21 cellular contexts compared by ENCODE assay signal in the genomic region with DNA sequence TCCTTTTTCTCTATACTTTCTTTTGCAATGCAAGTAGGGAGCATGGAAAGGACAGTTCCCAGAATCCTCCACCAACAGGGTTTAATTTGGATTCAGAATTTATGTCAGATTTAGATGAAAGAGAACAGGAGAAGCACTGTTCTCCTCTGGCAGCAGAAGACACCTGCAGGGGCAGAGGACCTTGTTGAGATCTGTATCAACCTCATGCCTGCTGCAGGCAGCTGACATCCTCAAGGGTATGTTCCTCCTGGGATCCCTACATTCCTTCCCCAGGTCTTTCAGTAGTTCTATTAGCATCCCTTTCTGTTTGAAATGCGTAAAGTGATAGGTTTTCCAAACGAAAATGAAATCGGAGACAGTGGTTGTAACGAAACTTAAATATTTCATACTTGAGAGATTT. TPM values are rescaled to one million over a fixed set of nuclear protein-coding genes. Genes with fewer than 3 reads are reported as not detected.
DNase-seq lines count a peak whose midpoint lies in the region; ATAC-seq, FAIRE-seq and TF ChIP-seq lines count a peak whose summit lies in the region.
"Had no signal": no experiment of that assay in that cellular context is flagged by ENCODE, and none has a peak within 500 bp of the region (broad histone marks: within the 10 kb centered on the region; RNA-seq: fewer than 3 reads in every experiment).

No MANE protein-coding gene starts in this region.

- no peak overlapping the region for H3K4me2 ChIP-seq in DND-41 (ENCODE audit: insufficient read depth, low read length)
- H3K4me2 ChIP-seq in KMS-11, result peak overlapping the region; percentile 22; the same call in 1 of the 2 replicates
- no peak overlapping the region for H3K4me2 ChIP-seq in OCI-LY3 (ENCODE audit: low read length)
- H3K4me2 ChIP-seq in GM12878 (ENCODE audit: control insufficient read depth, insufficient read depth), result no peak overlapping the region
- no peak overlapping the region for H3K4me2 ChIP-seq in osteoblast (ENCODE audit: insufficient read depth, low read length)
- H3K4me2 ChIP-seq: BLaER1 had no signal

- in situ Hi-C loops in GM12878 (cut with MboI), result no loop called here

- BruUV-seq in GM12878 (replicated peaks; lab: Mats Ljungman, UMichigan), result no TSS peak

- WGBS in GM12878 (ENCODE audit: insufficient coverage, insufficient replicate concordance, low lambda C conversion rate, missing lambda C conversion rate), result 30% methylated on average over 4 of the region's 4 CpGs

- RAD21 ChIA-PET in GM12878 (lab: Charles Lee; ENCODE audit: unreplicated experiment), result no interaction called here

- TF ChIP-seq RAD21 in GM12878 (IDR thresholded peaks at IDR 0.05; ENCODE audit: insufficient read depth, low read depth, low read length), result no peak

- H3K9ac ChIP-seq in DND-41 (ENCODE audit: low read depth, low read length) (no peak overlapping the region), KMS-11 (no peak overlapping the region), OCI-LY3 (ENCODE audit: low read length) (no peak overlapping the region), GM12878 (ENCODE audit: control insufficient read depth, insufficient read depth, low read length) (no peak overlapping the region)
- H3K9ac ChIP-seq: BLaER1 had no signal

- TF ChIP-seq POLR2A in GM12878 (IDR thresholded peaks at IDR 0.05; ENCODE audit: low read depth, low read length), result no peak

- DNase-seq in DND-41, result no peak
- no peak for DNase-seq in GM12878 (ENCODE audit: low read depth, low spot score)
- no peak for DNase-seq in NCI-H1694 (lab: John Stamatoyannopoulos, UW)
- DNase-seq in CD1c-positive myeloid dendritic cell (ENCODE audit: extremely low spot score), result no peak
- DNase-seq in osteoblast (ENCODE audit: insufficient read length, low spot score, missing footprints), result no peak
- no peak for DNase-seq in stimulated activated CD4-positive, alpha-beta T cell treated with anti-CD3 and anti-CD28 coated beads, Interleukin-2, amount 100 ng/mL, for 48 hours
- DNase-seq: CD4-positive, alpha-beta T cell; CD8-positive, alpha-beta memory T cell; DMS53; DMS79 treated with DMSO at 0.1 percent for 48 hours; GOT3; HFFc6 had no signal

- POLR2A ChIA-PET in GM12878 (lab: Charles Lee), result no interaction called here

- CTCF ChIA-PET in GM12878 (lab: Yijun Ruan, JAX), result no interaction called here

- no peaks in the 10 kb centered on the region for H3K36me3 ChIP-seq in DND-41 (ENCODE audit: insufficient read depth, low read length)
- H3K36me3 ChIP-seq in KMS-11 (ENCODE audit: insufficient read depth), result no peaks in the 10 kb centered on the region
- no peaks in the 10 kb centered on the region for H3K36me3 ChIP-seq in OCI-LY3 (replicated peaks; ENCODE audit: low read depth, low read length)
- H3K36me3 ChIP-seq in GM12878 (ENCODE audit: control insufficient read depth in 2 of 2, insufficient read depth in 2 of 2, low read length in 1 of 2), result no peaks in the 10 kb centered on the region
- no peaks in the 10 kb centered on the region for H3K36me3 ChIP-seq in osteoblast (ENCODE audit: insufficient read depth, low read length)
- H3K36me3 ChIP-seq: BLaER1, HAP-1 had no signal

- ATAC-seq in DND-41 (ENCODE audit: insufficient read depth, low read depth), result peak; percentile 52; the same call in 1 of the 3 replicates
- ATAC-seq in GM12878, result no peak

- no peaks in the 10 kb centered on the region for H3K79me2 ChIP-seq in DND-41 (ENCODE audit: insufficient read depth, low read length)
- H3K79me2 ChIP-seq in KMS-11 (ENCODE audit: insufficient read depth, low read depth), result no peaks in the 10 kb centered on the region
- H3K79me2 ChIP-seq in OCI-LY3 (ENCODE audit: low read length), result no peaks in the 10 kb centered on the region
- H3K79me2 ChIP-seq in GM12878 (ENCODE audit: control insufficient read depth, insufficient read depth, low read length), result no peaks in the 10 kb centered on the region
- no peaks in the 10 kb centered on the region for H3K79me2 ChIP-seq in osteoblast (ENCODE audit: insufficient read depth, low read length)

- TF ChIP-seq CTCF in DND-41 (IDR thresholded peaks at IDR 0.05; ENCODE audit: borderline replicate concordance, extremely low read depth, low read length, poor library complexity, severe bottlenecking) (no peak), KMS-11 (conservative IDR thresholded peaks at IDR 0.05; ENCODE audit: low read depth, low read length) (no peak), OCI-LY3 (IDR thresholded peaks at IDR 0.05; ENCODE audit: low read depth, low read length) (no peak), GM12878 (IDR thresholded peaks at IDR 0.05 in 2 of 3, conservative IDR thresholded peaks at IDR 0.05 in 1 of 3; ENCODE audit: control insufficient read depth in 2 of 3, extremely low read depth in 1 of 3, insufficient read depth in 1 of 3, low read depth in 3 of 3, low read length in 3 of 3) (no peak), osteoblast (IDR thresholded peaks at IDR 0.05; ENCODE audit: extremely low read depth, low read depth, low read length) (no peak)

- no peaks in the 10 kb centered on the region for H4K20me1 ChIP-seq in DND-41 (ENCODE audit: insufficient read depth, low read length)
- H4K20me1 ChIP-seq in KMS-11 (ENCODE audit: insufficient read depth), result no peaks in the 10 kb centered on the region
- H4K20me1 ChIP-seq in OCI-LY3 (ENCODE audit: insufficient read depth, low read length), result no peaks in the 10 kb centered on the region
- H4K20me1 ChIP-seq in GM12878 (ENCODE audit: control insufficient read depth, insufficient read depth), result no peaks in the 10 kb centered on the region
- H4K20me1 ChIP-seq in osteoblast (ENCODE audit: insufficient read depth, low read length), result no peaks in the 10 kb centered on the region
- H4K20me1 ChIP-seq: BLaER1 had no signal

- no peaks in the 10 kb centered on the region for H3K9me3 ChIP-seq in DND-41 (ENCODE audit: insufficient read depth, low read length, severe bottlenecking)
- peaks cover 3% of the 10 kb centered on the region; the same call in 1 of the 2 replicates for H3K9me3 ChIP-seq in OCI-LY3 (ENCODE audit: insufficient read depth, low read length)
- no peaks in the 10 kb centered on the region; the same call in 2 of the 3 replicates for H3K9me3 ChIP-seq in GM12878 (replicated peaks; ENCODE audit: control insufficient read depth, insufficient read depth, low read length)
- no peaks in the 10 kb centered on the region for H3K9me3 ChIP-seq in osteoblast (ENCODE audit: low read depth, low read length)
- H3K9me3 ChIP-seq: BLaER1, HAP-1 had no signal

- SMC1A ChIA-PET in GM12878 (lab: Charles Lee; ENCODE audit: uncharacterized antibody, unreplicated experiment), result no interaction called here

- no peak for FAIRE-seq in GM12878 (lab: Jason Lieb, UNC)
- FAIRE-seq: A204.1, G401.6, H54 had no signal

- H3K27ac ChIP-seq in DND-41 (ENCODE audit: low read length), result no peak overlapping the region
- H3K27ac ChIP-seq in KMS-11, result no peak overlapping the region
- no peak overlapping the region for H3K27ac ChIP-seq in OCI-LY3 (ENCODE audit: low read length)
- no peak overlapping the region for H3K27ac ChIP-seq in GM12878 (ENCODE audit: control insufficient read depth, insufficient read depth)
- H3K27ac ChIP-seq in osteoblast (ENCODE audit: low read depth, low read length), result no peak overlapping the region
- H3K27ac ChIP-seq: 22Rv1, BLaER1, C4-2B had no signal

- H3K4me1 ChIP-seq in DND-41 (ENCODE audit: insufficient read depth, low read length), result no peaks in the 10 kb centered on the region
- peaks cover 56% of the 10 kb centered on the region for H3K4me1 ChIP-seq in KMS-11 (ENCODE audit: low read depth, poor library complexity, severe bottlenecking)
- H3K4me1 ChIP-seq in OCI-LY3 (ENCODE audit: low read length), result no peaks in the 10 kb centered on the region
- H3K4me1 ChIP-seq in GM12878 (ENCODE audit: control insufficient read depth, insufficient read depth, low read length), result no peaks in the 10 kb centered on the region
- no peaks in the 10 kb centered on the region for H3K4me1 ChIP-seq in osteoblast (ENCODE audit: insufficient read depth, low read length)
- H3K4me1 ChIP-seq: BLaER1, HAP-1 had no signal

- TF ChIP-seq EP300 in GM12878 (IDR thresholded peaks at IDR 0.05; ENCODE audit: borderline replicate concordance in 1 of 2, control insufficient read depth in 1 of 2, low read depth in 2 of 2, low read length in 2 of 2), result no peak

- no peak overlapping the region for H2AFZ ChIP-seq in DND-41 (ENCODE audit: low read depth, low read length)
- H2AFZ ChIP-seq in KMS-11 (ENCODE audit: low read depth), result no peak overlapping the region; the same call in 1 of the 2 replicates
- H2AFZ ChIP-seq in OCI-LY3 (ENCODE audit: low read depth, low read length), result 0 out of 2 replicates have a peak overlapping the region, but pooled peaks have one; percentile 17
- H2AFZ ChIP-seq in GM12878 (ENCODE audit: control insufficient read depth, low read depth, low read length), result no peak overlapping the region
- H2AFZ ChIP-seq in osteoblast (ENCODE audit: low read length), result no peak overlapping the region

- intact Hi-C loops in GM12878 (cut with micrococcal nuclease; ENCODE audit: unreplicated experiment), result no loop called here

- H3K4me3 ChIP-seq in DND-41 (ENCODE audit: low read depth in 1 of 2, low read length in 2 of 2), result no peak overlapping the region
- no peak overlapping the region for H3K4me3 ChIP-seq in KMS-11 (IDR thresholded peaks at IDR 0.05; ENCODE audit: insufficient read depth, low read depth, low read length)
- H3K4me3 ChIP-seq in OCI-LY3 (ENCODE audit: low read length), result no peak overlapping the region
- H3K4me3 ChIP-seq in GM12878, result no peak overlapping the region
- no peak overlapping the region for H3K4me3 ChIP-seq in osteoblast (ENCODE audit: insufficient read depth, low read length)
- H3K4me3 ChIP-seq: BLaER1, HAP-1 had no signal

- no peaks in the 10 kb centered on the region for H3K27me3 ChIP-seq in DND-41 (ENCODE audit: insufficient read depth, low read length, poor library complexity)
- no peaks in the 10 kb centered on the region for H3K27me3 ChIP-seq in KMS-11 (ENCODE audit: insufficient read depth, low read depth)
- no peaks in the 10 kb centered on the region for H3K27me3 ChIP-seq in OCI-LY3 (ENCODE audit: low read depth, low read length)
- 0 out of 4 replicates have a peak, but pooled peaks cover 0 to 2% of the 10 kb centered on the region in 2 experiments for H3K27me3 ChIP-seq in GM12878 (replicated peaks in 1 of 2; ENCODE audit: control insufficient read depth in 2 of 2, insufficient read depth in 2 of 2, low read length in 1 of 2)
- no peaks in the 10 kb centered on the region for H3K27me3 ChIP-seq in osteoblast (ENCODE audit: insufficient read depth, low read length)
- H3K27me3 ChIP-seq: BLaER1 had no signal

RNA-seq across cellular contexts. Expression of a gene that starts 10.6 kb away (rescaled TPM):
- total RNA-seq in GM12878 (2013; cell fraction: nucleolus; rRNA removed), result 36.6 and 36.9 TPM in 2 replicates
- total RNA-seq in GM12878 (2014; rRNA removed) (0.51 and 0.76 TPM in 2 replicates), GM12878 (2014; rRNA removed; fragmentation: Illumina TruSeq; extraction: Trizol) (0.74 and 0.98 TPM in 2 replicates), GM12878 (2021) (0.46 and 0.48 TPM in 2 replicates), osteoblast (0.29 TPM in 1 of 2 replicates, not detected in the other)
- 0.13 TPM for polyA plus RNA-seq in GM12878 (2011; ENCODE audit: low read depth)
- polyA plus RNA-seq in GM12878 (2011; rRNA removed) (22.6 and 24.3 TPM in 2 replicates), GM12878 (2014; fragmentation: Illumina TruSeq; extraction: Trizol) (0.54 and 0.87 TPM in 2 replicates), GM12878 (2014; fragmentation: Nextera tagmentation; extraction: Ambion mirVana) (1 to 10 TPM in 1 of 2 experiments, under 1 TPM in 1; 0.57 to 1.1 TPM), GM12878 (2014; rRNA removed) (0.50 and 0.60 TPM in 2 replicates), GM12878 (2016; fragmentation: Nextera tagmentation; extraction: Ambion mirVana) (1 to 10 TPM in 1 of 2 experiments, under 1 TPM in 1; 0.44 to 1.0 TPM)
- 15.3 and 16.9 TPM in 2 replicates for polyA plus RNA-seq in GM12878 (2011; cell fraction: cytosol; rRNA removed)
- polyA plus RNA-seq in GM12878 (2011; cell fraction: nucleus; rRNA removed), result 15.6 and 16.6 TPM in 2 replicates
- 0.20 and 0.38 TPM in 2 replicates for polyA plus RNA-seq in GM12878 (2012)
- 49.1 and 54.0 TPM in 2 replicates for polyA minus RNA-seq in GM12878 (2011; rRNA and poly(A)+ RNA removed)
- polyA minus RNA-seq in GM12878 (2011; cell fraction: cytosol; rRNA and poly(A)+ RNA removed), result 10.7 and 12.0 TPM in 2 replicates
- 16.9 and 20.4 TPM in 2 replicates for polyA minus RNA-seq in GM12878 (2011; cell fraction: nucleus; rRNA and poly(A)+ RNA removed)
- total RNA-seq: CD4-positive, alpha-beta T cell; CD8-positive, alpha-beta memory T cell; HFFc6 had no signal
- polyA plus RNA-seq: CD8-positive, alpha-beta memory T cell had no signal
